Comparison of ENCODE assay signal across 1 cellular context in the genomic region with DNA sequence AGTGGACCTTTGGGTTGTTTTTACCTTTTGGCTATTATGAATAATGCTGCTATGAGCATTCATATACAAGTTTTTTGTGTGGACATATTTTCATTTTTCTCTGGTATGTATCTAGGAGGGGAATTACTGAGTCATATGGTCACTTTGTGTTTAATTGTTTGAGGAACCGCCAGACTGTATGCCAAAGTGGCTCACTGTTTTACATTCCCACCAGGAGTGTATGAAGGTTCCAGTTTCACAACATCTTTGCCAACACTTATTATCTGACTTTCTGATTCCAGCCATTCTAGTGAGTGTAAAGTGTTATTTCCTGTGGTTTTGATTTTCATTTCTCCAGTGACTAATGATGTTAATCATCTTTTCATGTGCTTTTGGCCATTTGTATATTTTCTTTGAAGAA.
TF ChIP-seq lines count a peak whose summit lies in the region.

No MANE protein-coding gene starts in this region.

TF ChIP-seq in endothelial cell of umbilical vein, 7 proteins besides CTCF, POLR2A, EP300 and RAD21:
- TF ChIP-seq GATA2 (IDR thresholded peaks at IDR 0.05; ENCODE audit: insufficient read depth, insufficient read length, low read depth, low read length) (peak; percentile 51), JUN (IDR thresholded peaks at IDR 0.05; ENCODE audit: borderline replicate concordance, insufficient read depth, insufficient read length, low read depth) (peak; percentile 75), FOS (IDR thresholded peaks at IDR 0.05; ENCODE audit: borderline replicate concordance, insufficient read depth, low read length) (peak; percentile 65), EZH2 (IDR thresholded peaks at IDR 0.05; ENCODE audit: borderline replicate concordance, low read depth, low read length, severe bottlenecking) (no peak), POLR2AphosphoS5 (IDR thresholded peaks at IDR 0.05; ENCODE audit: insufficient read depth, low read depth, low read length) (peak; percentile 36)
